2 cellular contexts compared by ENCODE assay signal in genomic region chr11:77024745-77025144, GRCh38.
A peak's percentile ranks its signal among the peaks of the same experiment; 100 is the strongest.
TF ChIP-seq lines count a peak whose summit lies in the region.

No MANE protein-coding gene starts in this region.

TF ChIP-seq in GM12891, 5 proteins besides CTCF, POLR2A, EP300 and RAD21 (continued from another document):
- no peak for TF ChIP-seq POU2F2 (IDR thresholded peaks at IDR 0.05; ENCODE audit: low read depth, low read length)
- TF ChIP-seq PAX5 (IDR thresholded peaks at IDR 0.05; ENCODE audit: insufficient read depth, low read length, severe bottlenecking): no peak
- no peak for TF ChIP-seq TAF1 (IDR thresholded peaks at IDR 0.05; ENCODE audit: low read depth, low read length)

TF ChIP-seq in GM12878, 131 proteins besides CTCF, POLR2A, EP300 and RAD21 (continued from another document):
- TF ChIP-seq MEF2B (IDR thresholded peaks at IDR 0.05; ENCODE audit: partially characterized antibody, poor library complexity, severe bottlenecking) (no peak), MTA3 (IDR thresholded peaks at IDR 0.05; ENCODE audit: borderline replicate concordance, low read length) (no peak), IKZF2 (IDR thresholded peaks at IDR 0.05) (no peak), ZNF384 (IDR thresholded peaks at IDR 0.05; ENCODE audit: borderline replicate concordance, low read depth, low read length) (peak; percentile 25; the same call in 1 of the 2 replicates), NFXL1 (IDR thresholded peaks at IDR 0.05; ENCODE audit: borderline replicate concordance) (no peak), HDGF (IDR thresholded peaks at IDR 0.05) (no peak), BCL11A (IDR thresholded peaks at IDR 0.05; ENCODE audit: low read depth, low read length) (no peak)
TF ChIP-seq in GM12878: peak in this region for 1.
